8 cellular contexts compared by ENCODE assay signal in the genomic region with DNA sequence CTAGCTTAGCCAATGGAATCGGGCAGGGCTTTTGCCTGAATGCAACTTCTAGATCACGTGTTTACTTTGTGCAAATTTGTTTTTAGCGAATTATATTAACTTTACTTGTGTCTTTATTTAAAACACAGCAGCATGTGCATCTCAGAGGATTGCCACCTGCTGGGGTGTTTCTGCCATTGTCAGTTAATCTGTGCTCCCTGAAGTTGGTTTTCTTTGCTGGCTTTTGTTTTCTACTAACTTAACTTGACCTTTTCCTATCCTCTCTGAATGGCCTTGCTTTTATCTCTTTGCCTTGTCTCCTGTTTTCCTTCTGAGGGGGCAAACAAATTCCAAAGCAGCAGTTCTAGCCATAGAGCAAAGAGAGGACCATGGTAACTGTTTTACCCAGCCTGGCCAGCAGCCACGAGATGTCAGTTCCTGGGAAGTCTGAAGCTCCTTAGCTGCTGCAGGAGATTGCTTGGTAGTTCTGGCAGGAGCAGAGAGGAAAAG.
DNase-seq lines count a peak whose midpoint lies in the region; ATAC-seq and TF ChIP-seq lines count a peak whose summit lies in the region.

No MANE protein-coding gene starts in this region.

- peak overlapping the region; percentile 50 for H3K27ac Mint-ChIP-seq in endodermal cell
- no peak overlapping the region for H3K27ac Mint-ChIP-seq in progenitor cell of endocrine pancreas

- no peaks in the 10 kb centered on the region for H3K36me3 Mint-ChIP-seq in endodermal cell (ENCODE audit: low read depth)
- H3K36me3 Mint-ChIP-seq in progenitor cell of endocrine pancreas (ENCODE audit: insufficient read depth), result no peaks in the 10 kb centered on the region

- H3K9ac ChIP-seq in endodermal cell (ENCODE audit: extremely low read depth, low read length, poor library complexity, severe bottlenecking), result no peak overlapping the region

- no peaks in the 10 kb centered on the region for H3K9me3 ChIP-seq in endodermal cell (ENCODE audit: control insufficient read depth, low read length)
- H3K9me3 ChIP-seq in vagina, result no peaks in the 10 kb centered on the region

- TF ChIP-seq POLR2A in vagina (IDR thresholded peaks at IDR 0.05), result no peak

- H3K36me3 ChIP-seq in endodermal cell (ENCODE audit: control insufficient read depth, insufficient read depth, low read length) (no peaks in the 10 kb centered on the region), vagina (no peaks in the 10 kb centered on the region)

- no peak overlapping the region for H3K27ac ChIP-seq in endodermal cell (ENCODE audit: low read depth, low read length)
- no peak overlapping the region for H3K27ac ChIP-seq in vagina

- H3K4me1 Mint-ChIP-seq in endodermal cell (peaks cover 38% of the 10 kb centered on the region), progenitor cell of endocrine pancreas (ENCODE audit: low read depth) (peaks cover 14% of the 10 kb centered on the region)

- peak overlapping the region; percentile 14 for H3K4me3 Mint-ChIP-seq in endodermal cell
- H3K4me3 Mint-ChIP-seq in progenitor cell of endocrine pancreas (ENCODE audit: low read depth), result no peak overlapping the region

- H3K27me3 Mint-ChIP-seq in endodermal cell (ENCODE audit: insufficient read depth) (no peaks in the 10 kb centered on the region), progenitor cell of endocrine pancreas (peaks cover 11% of the 10 kb centered on the region)

- in situ Hi-C loops in ACHN (cut with HindIII; ENCODE audit: low pct_ligation_motif_present, low pct_unique_long_range_greater_than_20kb, low sequenced_read_pairs), result no loop called here

- H3K4me3 ChIP-seq in endodermal cell (ENCODE audit: low read length) (no peak overlapping the region), vagina (no peak overlapping the region)

- peak; percentile 71 for TF ChIP-seq CTCF in LNCAP (IDR thresholded peaks at IDR 0.05)
- peak; percentile 77 for TF ChIP-seq CTCF in endodermal cell (conservative IDR thresholded peaks at IDR 0.05)
- TF ChIP-seq CTCF in progenitor cell of endocrine pancreas (IDR thresholded peaks at IDR 0.05; ENCODE audit: unreplicated experiment), result peak; percentile 61
- no peak for TF ChIP-seq CTCF in vagina (IDR thresholded peaks at IDR 0.05)

- intact Hi-C loops in vagina (cut with DNase I), result no loop called here

- WGBS in endodermal cell (ENCODE audit: insufficient coverage in 1 of 2, insufficient read length in 1 of 2), 2 experiments, result 53 to 64% methylated on average over 4 of the region's 4 CpGs

- H3K9me3 Mint-ChIP-seq in endodermal cell, result no peaks in the 10 kb centered on the region
- no peaks in the 10 kb centered on the region for H3K9me3 Mint-ChIP-seq in progenitor cell of endocrine pancreas (ENCODE audit: low read depth)

- DNase-seq in ACHN (peak; percentile 44), endodermal cell (peak; percentile 75), progenitor cell of endocrine pancreas (ENCODE audit: low spot score, unreplicated experiment) (no peak), cerebellar nuclear complex (lab: John Stamatoyannopoulos, UW) (no peak), vagina (ENCODE audit: extremely low spot score in 2 of 2) (no peak)

- H3K4me1 ChIP-seq in endodermal cell (ENCODE audit: control insufficient read depth, insufficient read depth, low read length) (peaks cover 23% of the 10 kb centered on the region), vagina (no peaks in the 10 kb centered on the region)

- ATAC-seq in GM18861 (IDR thresholded peaks at IDR 0.05; ENCODE audit: unreplicated experiment), result peak; percentile 23
- no peak for ATAC-seq in HG02588 (IDR thresholded peaks at IDR 0.05; ENCODE audit: unreplicated experiment)

- H3K27me3 ChIP-seq in endodermal cell (ENCODE audit: control insufficient read depth, insufficient read depth, low read length, poor library complexity, severe bottlenecking) (peaks cover 6% of the 10 kb centered on the region), vagina (no peaks in the 10 kb centered on the region)

Comparison
In these comparisons a context has a peak if more than half of its experiments do, and no peak if none do; other contexts are left out.
1. DNase-seq: peak in ACHN (single experiment) and endodermal cell (single experiment); none in progenitor cell of endocrine pancreas (single experiment), cerebellar nuclear complex (0 of 2) and vagina (0 of 2).
2. CTCF ChIP-seq: peak in LNCAP (single experiment), endodermal cell (single experiment) and progenitor cell of endocrine pancreas (single experiment); none in vagina (0 of 3).